8 cellular contexts compared by ENCODE assay signal in genomic region chr16:81447383-81448101, GRCh38. TPM values are rescaled to one million over a fixed set of nuclear protein-coding genes. Genes with fewer than 3 reads are reported as not detected.
DNase-seq lines count a peak whose midpoint lies in the region; ATAC-seq, FAIRE-seq and TF ChIP-seq lines count a peak whose summit lies in the region.

No MANE protein-coding gene starts in this region.

- H3K27ac ChIP-seq in A549 = peak overlapping the region; percentile 98 to 99
- peak overlapping the region; percentile 89 for H3K27ac ChIP-seq in liver (ENCODE audit: low read depth in 1 of 2, low read length in 2 of 2)
- peak overlapping the region; percentile 68 to 93 for H3K27ac ChIP-seq in uterus

- H3K4me1 ChIP-seq in A549 (peaks cover 61% of the 10 kb centered on the region), liver (ENCODE audit: control insufficient read depth in 4 of 4, insufficient read depth in 4 of 4, low read length in 3 of 4) (peaks cover 16 to 62% (median 41%) of the 10 kb centered on the region in 4 donors), uterus (no peaks in the 10 kb centered on the region)

- peak in 1 of 2 experiments; percentile 69 for DNase-seq in A549 (ENCODE audit: low read depth in 1 of 2, low spot score in 1 of 2)
- DNase-seq in HT-29 (ENCODE audit: low spot score) = peak; percentile 68
- no peak for DNase-seq in astrocyte of the cerebellum (ENCODE audit: low read depth)
- DNase-seq in uterus = no peak
- DNase-seq in NCI-H1048 (lab: John Stamatoyannopoulos, UW) = no peak
- DNase-seq in central memory CD4-positive, alpha-beta T cell = no peak
- DNase-seq in NCI-H187 treated with DMSO at 0.1 percent for 48 hours (lab: John Stamatoyannopoulos, UW) = no peak

- ATAC-seq in A549 = peak in 1 of 2 experiments; percentile 31; a peak in 3 of 6 replicates

- TF ChIP-seq EP300 in A549 (IDR thresholded peaks at IDR 0.05) = no peak

- H3K9me3 ChIP-seq in A549 (no peaks in the 10 kb centered on the region), liver (ENCODE audit: control insufficient read depth in 4 of 4, low read length in 3 of 4) (no peaks in the 10 kb centered on the region), uterus (no peaks in the 10 kb centered on the region)

- TF ChIP-seq POLR2A in A549 (IDR thresholded peaks at IDR 0.05; ENCODE audit: low read length) = no peak
- no peak for TF ChIP-seq POLR2A in uterus (IDR thresholded peaks at IDR 0.05)

- H3K4me3 ChIP-seq in A549 = peak overlapping the region; percentile 79
- H3K4me3 ChIP-seq in astrocyte of the cerebellum (ENCODE audit: low read depth, low read length) = peak overlapping the region; percentile 86
- H3K4me3 ChIP-seq in liver (ENCODE audit: low read depth in 1 of 3, low read length in 3 of 3) = peak overlapping the region; percentile 70 to 93 (median 85)
- peak overlapping the region in 1 of 2 donors; percentile 59 for H3K4me3 ChIP-seq in uterus

- FAIRE-seq in A549 (lab: Jason Lieb, UNC) = no peak

- 5% methylated on average over 14 of the region's 17 CpGs for WGBS in A549 (ENCODE audit: missing lambda C conversion rate)
- 22% methylated on average over 17 of the region's 17 CpGs for WGBS in liver

- TF ChIP-seq CTCF in A549 (IDR thresholded peaks at IDR 0.05) (no peak), astrocyte of the cerebellum (IDR thresholded peaks at IDR 0.05; ENCODE audit: low read depth, low read length, missing control alignments) (no peak), liver (IDR thresholded peaks at IDR 0.05; ENCODE audit: low read depth, low read length, missing input control) (no peak), uterus (IDR thresholded peaks at IDR 0.05) (no peak)

- H3K9ac ChIP-seq in liver (ENCODE audit: low read depth in 1 of 2, low read length in 2 of 2) = peak overlapping the region; percentile 69 to 96

- POLR2A ChIA-PET in A549 (lab: Yijun Ruan, JAX) = no interaction called here

- TF ChIP-seq RAD21 in A549 (conservative IDR thresholded peaks at IDR 0.05 in 1 of 2, IDR thresholded peaks at IDR 0.05 in 1 of 2) = 0 out of 5 replicates have a peak, but pooled peaks of 1 of the 2 experiments have one; percentile 5
- peak in 1 of 2 donors; percentile 31 for TF ChIP-seq RAD21 in liver (IDR thresholded peaks at IDR 0.05)

- no peaks in the 10 kb centered on the region for H3K36me3 ChIP-seq in liver (ENCODE audit: control insufficient read depth in 4 of 4, insufficient read depth in 3 of 4, low read depth in 1 of 4, low read length in 3 of 4)
- no peaks in the 10 kb centered on the region for H3K36me3 ChIP-seq in uterus

- in situ Hi-C loops in astrocyte of the cerebellum (cut with HindIII; ENCODE audit: low sequenced_read_pairs) = no loop called here

- H3K27me3 ChIP-seq in liver (ENCODE audit: control insufficient read depth in 4 of 4, insufficient read depth in 4 of 4, low read length in 3 of 4) (no peaks in the 10 kb centered on the region), uterus (no peaks in the 10 kb centered on the region)

- CTCF ChIA-PET in A549 (lab: Yijun Ruan, JAX) = no interaction called here

- peak overlapping the region; percentile 95 for H3K4me2 ChIP-seq in A549

- intact Hi-C loops in uterus (cut with DNase I; ENCODE audit: low total_unique reads) = no loop called here

TF ChIP-seq in A549, 52 proteins besides CTCF, POLR2A, EP300 and RAD21 (continues in another document):
- TF ChIP-seq JUNB (IDR thresholded peaks at IDR 0.05) (no peak), EHMT2 (IDR thresholded peaks at IDR 0.05; ENCODE audit: low read depth) (no peak), HOXA7 (CRISPR knock-in tag; IDR thresholded peaks at IDR 0.05) (peak; percentile 8; the same call in 1 of the 2 replicates), MAX (IDR thresholded peaks at IDR 0.05) (peak; percentile 34; the same call in 1 of the 2 replicates), CEBPB (IDR thresholded peaks at IDR 0.05) (peak in 1 of 2 experiments; percentile 52; a peak in 3 of 4 replicates), PBX3 (IDR thresholded peaks at IDR 0.05) (0 out of 2 replicates have a peak, but pooled peaks have one; percentile 49), HES2 (IDR thresholded peaks at IDR 0.05) (no peak), ZFP36 (IDR thresholded peaks at IDR 0.05; ENCODE audit: borderline replicate concordance, partially characterized antibody) (no peak), TFCP2L1 (CRISPR knock-in tag; IDR thresholded peaks at IDR 0.05) (no peak), JUN (IDR thresholded peaks at IDR 0.05) (peak in 1 of 2 experiments; percentile 48; a peak in 2 of 5 replicates), SREBF2 (IDR thresholded peaks at IDR 0.05) (no peak), RNF2 (IDR thresholded peaks at IDR 0.05; ENCODE audit: borderline replicate concordance, low read depth) (no peak), CHD2 (IDR thresholded peaks at IDR 0.05; ENCODE audit: low read length, partially characterized antibody) (no peak), GATA3 (IDR thresholded peaks at IDR 0.05; ENCODE audit: borderline replicate concordance) (0 out of 2 replicates have a peak, but pooled peaks have one; percentile 42), EHF (CRISPR knock-in tag; IDR thresholded peaks at IDR 0.05) (no peak), FOSL2 (IDR thresholded peaks at IDR 0.05) (no peak), FOSL2 (CRISPR knock-in tag; IDR thresholded peaks at IDR 0.05) (peak; percentile 19; the same call in 1 of the 2 replicates)

TF ChIP-seq in liver, 16 proteins besides CTCF, POLR2A, EP300 and RAD21:
- TF ChIP-seq JUND (IDR thresholded peaks at IDR 0.05) (no peak), SP1 (IDR thresholded peaks at IDR 0.05) (no peak), ATF3 (IDR thresholded peaks at IDR 0.05) (peak; percentile 42), ZBTB33 (IDR thresholded peaks at IDR 0.05) (peak; percentile 56), RXRA (IDR thresholded peaks at IDR 0.05) (peak in 1 of 2 donors; percentile 86), EGR1 (IDR thresholded peaks at IDR 0.05; ENCODE audit: low read depth in 2 of 2) (peak; percentile 33 to 59), NR2F2 (IDR thresholded peaks at IDR 0.05) (no peak), YY1 (IDR thresholded peaks at IDR 0.05) (no peak), MAX (IDR thresholded peaks at IDR 0.05) (peak; percentile 63), HNF4A (conservative IDR thresholded peaks at IDR 0.05) (peak; percentile 49 to 68), REST (IDR thresholded peaks at IDR 0.05) (no peak)

RNA-seq across cellular contexts. Expression of gene CMIP, which starts 2.9 kb away (rescaled TPM):
- polyA plus RNA-seq in A549 (2011; rRNA removed) (21.6 and 44.7 TPM in 2 replicates), A549 (2017; fragmentation: RNase III; extraction: RNeasy Plus Mini Kit Qiagen cat#74134 plus additional on column Dnase treatment) (118 to 129 TPM (median 125 TPM) in 3 replicates), liver (1 to 10 TPM; 1.7 to 6.1 TPM)
- polyA plus RNA-seq in A549 (2012; cell fraction: cytosol; rRNA removed) = 78.5 and 97.9 TPM in 2 replicates
- polyA plus RNA-seq in A549 (2012; cell fraction: nucleus; rRNA removed) = 128 and 142 TPM in 2 replicates
- polyA minus RNA-seq in A549 (2011; rRNA and poly(A)+ RNA removed) = 89.1 and 130 TPM in 2 replicates
- 17.3 and 24.7 TPM in 2 replicates for total RNA-seq in HT-29 (2014; rRNA removed; shearing (Covaris generic))
- total RNA-seq in liver (10 to 100 TPM; 14.1 to 15.6 TPM), uterus (100 to 1,000 TPM in 1 of 4 donors, 10 to 100 TPM in 3; 16.7 to 104 (median 43.6) TPM)
